8 cellular contexts compared by ENCODE assay signal in the genomic region with DNA sequence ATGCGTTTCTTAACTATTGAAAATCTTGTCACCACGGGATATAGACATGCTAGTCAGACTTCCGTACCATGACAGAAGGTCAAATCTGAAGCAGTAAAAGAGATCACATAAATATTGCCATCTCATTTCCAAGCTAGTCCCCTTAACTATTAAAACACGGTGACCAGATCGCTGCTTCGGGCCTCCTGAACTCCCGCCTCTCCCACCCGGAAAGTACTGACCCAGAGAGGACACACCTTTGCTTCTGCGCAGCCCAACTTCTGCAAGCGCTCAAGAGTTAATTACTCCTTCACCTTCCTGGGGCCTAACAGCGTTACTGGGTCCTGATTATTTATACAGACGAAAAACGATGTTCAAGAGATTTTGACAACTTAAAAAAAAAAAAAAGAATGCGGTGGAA. TPM values are rescaled to one million over a fixed set of nuclear protein-coding genes. Genes with fewer than 3 reads are reported as not detected.
DNase-seq lines count a peak whose midpoint lies in the region; ATAC-seq and TF ChIP-seq lines count a peak whose summit lies in the region.

No MANE protein-coding gene starts in this region.

- DNase-seq in CD14-positive monocyte (ENCODE audit: low spot score) (no peak), breast epithelium (ENCODE audit: low spot score in 2 of 2) (no peak), mucosa of descending colon (peak in 2 of 3 donors; percentile 47 to 55), GM20000 (ENCODE audit: low spot score) (no peak), A172 (ENCODE audit: low spot score) (no peak), KG1 (lab: John Stamatoyannopoulos, UW) (no peak)
- DNase-seq in activated naive CD4-positive, alpha-beta T cell treated with anti-CD3 and anti-CD28 coated beads, Interleukin-2, amount 50 U/mL, for 72 hours (ENCODE audit: low spot score in 2 of 2) = no peak

- peaks cover 12% of the 10 kb centered on the region for H3K36me3 ChIP-seq in HUES48 (ENCODE audit: control insufficient read depth, insufficient read depth, low read length)
- no peaks in the 10 kb centered on the region for H3K36me3 ChIP-seq in breast epithelium
- H3K36me3 ChIP-seq in mucosa of descending colon (ENCODE audit: low read depth) = no peaks in the 10 kb centered on the region

- peaks cover 10 to 22% of the 10 kb centered on the region in 2 donors for H3K36me3 Mint-ChIP-seq in CD14-positive monocyte
- peaks cover 0 to 9% of the 10 kb centered on the region in 2 donors for H3K36me3 Mint-ChIP-seq in activated naive CD4-positive, alpha-beta T cell treated with anti-CD3 and anti-CD28 coated beads, Interleukin-2, amount 50 U/mL, for 72 hours

- H3K4me3 Mint-ChIP-seq in CD14-positive monocyte = peak overlapping the region; percentile 94 to 96

- H3K27me3 ChIP-seq in HUES48 (ENCODE audit: control insufficient read depth, insufficient read depth, low read length) (no peaks in the 10 kb centered on the region), breast epithelium (no peaks in the 10 kb centered on the region)

- peaks cover 60% of the 10 kb centered on the region for H3K4me1 Mint-ChIP-seq in CD14-positive monocyte

- no peak for TF ChIP-seq CTCF in CD14-positive monocyte (IDR thresholded peaks at IDR 0.05)
- no peak for TF ChIP-seq CTCF in breast epithelium (IDR thresholded peaks at IDR 0.05)
- TF ChIP-seq CTCF in mucosa of descending colon (IDR thresholded peaks at IDR 0.05) = no peak
- no peak for TF ChIP-seq CTCF in GM20000 (IDR thresholded peaks at IDR 0.05; ENCODE audit: extremely low read depth, missing control alignments)

- intact Hi-C loops in CD14-positive monocyte (cut with micrococcal nuclease) (loop anchor here (2.0 to 5.0 kb wide), 3 partner anchors 35 to 135 kb away; a partner anchor contains a TSS), breast epithelium (cut with DNase I; ENCODE audit: low total_unique reads) (no loop called here), mucosa of descending colon (cut with DNase I, micrococcal nuclease) (loop anchor here in 1 of 2 donors (5.0 kb wide), 2 partner anchors 120 to 135 kb away; no protein-coding TSS in a partner anchor)

- H3K27ac Mint-ChIP-seq in CD14-positive monocyte = peak overlapping the region; percentile 86 to 95 (median 91)
- no peak overlapping the region for H3K27ac Mint-ChIP-seq in activated naive CD4-positive, alpha-beta T cell treated with anti-CD3 and anti-CD28 coated beads, Interleukin-2, amount 50 U/mL, for 72 hours

- peak; percentile 18 for ATAC-seq in mucosa of descending colon
- ATAC-seq in activated naive CD4-positive, alpha-beta T cell treated with anti-CD3 and anti-CD28 coated beads, Interleukin-2, amount 50 U/mL, for 72 hours = no peak

- H3K9me3 ChIP-seq in HUES48 (ENCODE audit: control insufficient read depth, insufficient read depth, low read length) = no peaks in the 10 kb centered on the region
- no peaks in the 10 kb centered on the region for H3K9me3 ChIP-seq in breast epithelium
- H3K9me3 ChIP-seq in mucosa of descending colon = no peaks in the 10 kb centered on the region

- TF ChIP-seq POLR2A in breast epithelium (IDR thresholded peaks at IDR 0.05) = no peak

- H3K4me1 ChIP-seq in HUES48 (ENCODE audit: control insufficient read depth, insufficient read depth, low read length) (peaks cover 18% of the 10 kb centered on the region), breast epithelium (peaks cover 0 to 9% of the 10 kb centered on the region in 2 donors), mucosa of descending colon (ENCODE audit: low read depth) (peaks cover 38% of the 10 kb centered on the region)

- peaks cover 0 to 8% (median 3%) of the 10 kb centered on the region in 3 donors for H3K27me3 Mint-ChIP-seq in CD14-positive monocyte (ENCODE audit: low read depth in 3 of 3)

- H3K9ac ChIP-seq in HUES48 (ENCODE audit: low read depth, low read length) = no peak overlapping the region

- H3K4me3 ChIP-seq in HUES48 (ENCODE audit: low read depth, low read length) (peak overlapping the region; percentile 67), breast epithelium (peak overlapping the region; percentile 54 to 85 (median 66)), mucosa of descending colon (peak overlapping the region; percentile 65)

- H3K27ac ChIP-seq in HUES48 (ENCODE audit: low read depth, low read length) = no peak overlapping the region
- peak overlapping the region; percentile 68 to 81 for H3K27ac ChIP-seq in breast epithelium

- H3K9me3 Mint-ChIP-seq in CD14-positive monocyte = peaks cover 0 to 3% (median 0%) of the 10 kb centered on the region in 7 donors
- H3K9me3 Mint-ChIP-seq in activated naive CD4-positive, alpha-beta T cell treated with anti-CD3 and anti-CD28 coated beads, Interleukin-2, amount 50 U/mL, for 72 hours = no peaks in the 10 kb centered on the region

RNA-seq across cellular contexts. Expression of a gene that starts 0.7 kb away (rescaled TPM):
- 10 to 100 TPM; 35.3 to 41.1 TPM for polyA plus RNA-seq in CD14-positive monocyte
- total RNA-seq in breast epithelium (100 to 1,000 TPM in 1 of 3 donors, 10 to 100 TPM in 2; 51.1 to 135 (median 69.8) TPM), mucosa of descending colon (100 to 1,000 TPM in 2 of 3 donors, 10 to 100 TPM in 1; 89.8 to 109 (median 107) TPM)
- 15.9 and 22.7 TPM in 2 replicates for total RNA-seq in A172 (2014; rRNA removed; shearing (Covaris generic))
- total RNA-seq in activated naive CD4-positive, alpha-beta T cell treated with anti-CD3 and anti-CD28 coated beads, Interleukin-2, amount 50 U/mL, for 72 hours = 1 to 10 TPM; 1.5 to 1.8 TPM

RNA-seq across cellular contexts. Expression of a gene that starts 29.3 kb away (rescaled TPM):
- polyA plus RNA-seq in CD14-positive monocyte = 100 to 1,000 TPM; 118 to 119 TPM
- total RNA-seq in breast epithelium = 10 to 100 TPM; 23.7 to 36.7 (median 28.8) TPM
- total RNA-seq in mucosa of descending colon = 100 to 1,000 TPM in 1 of 3 donors, 10 to 100 TPM in 2; 67.9 to 103 (median 71.0) TPM
- 142 and 190 TPM in 2 replicates for total RNA-seq in A172 (2014; rRNA removed; shearing (Covaris generic))
- total RNA-seq in activated naive CD4-positive, alpha-beta T cell treated with anti-CD3 and anti-CD28 coated beads, Interleukin-2, amount 50 U/mL, for 72 hours = 100 to 1,000 TPM; 185 to 189 TPM

Comparison
In these comparisons a context has a peak if more than half of its experiments do, and no peak if none do; other contexts are left out.
1. DNase-seq: peak in mucosa of descending colon (2 of 3); none in CD14-positive monocyte (single experiment), breast epithelium (0 of 2), GM20000 (single experiment), A172 (single experiment), KG1 (single experiment) and activated naive CD4-positive, alpha-beta T cell treated with anti-CD3 and anti-CD28 coated beads, Interleukin-2, amount 50 U/mL, for 72 hours (0 of 2).
2. H3K27ac Mint-ChIP-seq: peak in CD14-positive monocyte (7 of 7); none in activated naive CD4-positive, alpha-beta T cell treated with anti-CD3 and anti-CD28 coated beads, Interleukin-2, amount 50 U/mL, for 72 hours (0 of 2).
3. Peak in every context shown above with its lines, with median percentiles within 50 percentile points of each other: H3K4me3 ChIP-seq.